8 cellular contexts compared by ENCODE assay signal in the genomic region with DNA sequence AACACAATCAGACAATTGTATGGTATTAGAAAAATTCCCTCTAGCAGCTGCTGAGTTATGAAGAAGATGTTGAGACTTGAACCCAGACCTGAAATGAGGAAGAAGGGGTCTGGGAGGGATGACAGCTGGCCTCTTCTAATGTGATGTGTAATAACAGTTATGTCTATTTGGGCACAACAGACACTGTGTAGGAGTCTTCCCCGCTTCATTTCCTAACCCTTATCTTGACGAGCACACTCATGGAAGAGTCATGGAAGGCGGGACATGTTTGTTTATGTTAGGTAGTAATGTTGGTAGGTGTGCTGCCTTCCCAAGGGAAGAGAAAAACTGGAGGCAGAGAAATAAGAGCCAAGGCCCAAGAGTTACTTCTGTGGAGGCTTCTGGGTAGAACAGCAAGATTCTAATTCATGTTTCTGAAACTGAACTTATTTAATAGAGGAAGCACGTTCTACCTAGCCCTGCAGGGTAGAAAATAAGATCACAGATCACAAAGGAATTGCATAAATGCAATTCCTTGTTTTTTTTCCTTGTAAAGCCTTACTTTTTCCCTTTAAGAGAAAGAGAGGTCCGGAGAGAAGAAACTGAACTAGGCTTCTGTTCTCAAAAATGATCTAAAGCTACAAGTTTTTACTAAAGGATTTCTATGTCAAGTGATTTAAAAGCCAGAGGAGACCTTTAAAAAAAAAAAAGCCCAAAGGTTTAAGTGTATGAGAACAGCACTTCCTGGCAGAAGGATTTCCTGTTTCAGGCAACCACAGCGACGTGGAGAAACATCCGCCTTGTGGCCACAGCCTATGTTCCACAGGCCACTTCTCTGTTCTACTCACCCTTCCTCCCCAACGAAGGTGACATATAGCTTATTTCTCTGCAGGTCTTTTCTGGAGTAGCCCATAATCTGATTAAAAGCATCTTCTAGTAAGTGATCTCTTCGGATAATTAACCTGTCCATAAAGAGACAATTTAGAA.
DNase-seq lines count a peak whose midpoint lies in the region; ATAC-seq, FAIRE-seq and TF ChIP-seq lines count a peak whose summit lies in the region.

No MANE protein-coding gene starts in this region.

- H3K9ac ChIP-seq in DND-41 (ENCODE audit: low read depth, low read length) (peak overlapping the region; percentile 56), mucosa of stomach (ENCODE audit: low read length) (peak overlapping the region; percentile 5)

- peak overlapping the region; percentile 97 for H3K27ac ChIP-seq in DND-41 (ENCODE audit: low read length)

- H3K9me3 ChIP-seq in DND-41 (ENCODE audit: insufficient read depth, low read length, severe bottlenecking) (no peaks in the 10 kb centered on the region), mucosa of stomach (ENCODE audit: control insufficient read depth, low read length) (no peaks in the 10 kb centered on the region)

- H3K4me2 ChIP-seq in DND-41 (ENCODE audit: insufficient read depth, low read length): peak overlapping the region; percentile 64

- H4K20me1 ChIP-seq in DND-41 (ENCODE audit: insufficient read depth, low read length): no peaks in the 10 kb centered on the region

- peaks cover 5% of the 10 kb centered on the region; the same call in 1 of the 2 replicates for H3K79me2 ChIP-seq in DND-41 (ENCODE audit: insufficient read depth, low read length)

- peak overlapping the region; percentile 50; the same call in 1 of the 2 replicates for H2AFZ ChIP-seq in DND-41 (ENCODE audit: low read depth, low read length)

- ATAC-seq in DND-41 (ENCODE audit: insufficient read depth, low read depth) (peak; percentile 96), GM21619 (IDR thresholded peaks at IDR 0.05; ENCODE audit: unreplicated experiment) (peak; percentile 77)
- peak; percentile 48 to 57 for ATAC-seq in activated CD4-positive, CD25-positive, alpha-beta regulatory T cell treated with anti-CD3 and anti-CD28 coated beads, Interleukin-2, amount 50 U/mL, for 24 hours

- H3K27me3 ChIP-seq in DND-41 (ENCODE audit: insufficient read depth, low read length, poor library complexity) (no peaks in the 10 kb centered on the region), mucosa of stomach (ENCODE audit: control insufficient read depth, insufficient read depth, low read length) (no peaks in the 10 kb centered on the region)

- peak; percentile 51 for TF ChIP-seq CTCF in DND-41 (IDR thresholded peaks at IDR 0.05; ENCODE audit: borderline replicate concordance, extremely low read depth, low read length, poor library complexity, severe bottlenecking)

- H3K4me3 ChIP-seq in DND-41 (ENCODE audit: low read depth in 1 of 2, low read length in 2 of 2) (peak overlapping the region in 1 of 2 experiments; percentile 40; a peak in 2 of 4 replicates), mucosa of stomach (ENCODE audit: low read length) (no peak overlapping the region)

- in situ Hi-C loops in KBM-7 (cut with MboI; ENCODE audit: low pct_unique_long_range_greater_than_20kb, low sequenced_read_pairs): no loop called here

- H3K4me1 ChIP-seq in DND-41 (ENCODE audit: insufficient read depth, low read length): peaks cover 68% of the 10 kb centered on the region
- peaks cover 2% of the 10 kb centered on the region for H3K4me1 ChIP-seq in mucosa of stomach (ENCODE audit: control insufficient read depth, insufficient read depth, low read length)

- FAIRE-seq in colon (lab: Jason Lieb, UNC): peak; percentile 31

- DNase-seq in DND-41 (peak; percentile 92), KBM-7 (peak; percentile 94), stromal cell of bone marrow (ENCODE audit: low read depth) (peak; percentile 39), COR-L47 (lab: John Stamatoyannopoulos, UW) (no peak)

- H3K36me3 ChIP-seq in DND-41 (ENCODE audit: insufficient read depth, low read length): no peaks in the 10 kb centered on the region
- no peaks in the 10 kb centered on the region for H3K36me3 ChIP-seq in mucosa of stomach (ENCODE audit: control insufficient read depth, insufficient read depth, low read length)
